Comparison of ENCODE assay signal across 8 cellular contexts in genomic region chr9:35594471-35594870, GRCh38. TPM values are rescaled to one million over a fixed set of nuclear protein-coding genes. Genes with fewer than 3 reads are reported as not detected.
"Had no signal": no experiment of that assay in that cellular context is flagged by ENCODE, and none has a peak within 500 bp of the region (broad histone marks: within the 10 kb centered on the region; RNA-seq: fewer than 3 reads in every experiment).

No MANE protein-coding gene starts in this region.

- H3K4me3 ChIP-seq: GM23248 had no signal

- H3K9ac ChIP-seq: GM23248 had no signal

- DNase-seq: GM23248, GOT3, H9, HCEC 1CT, KBM-7 had no signal

- H2AFZ ChIP-seq: GM23248 had no signal

- H3K27ac ChIP-seq: GM23248 had no signal

- FAIRE-seq: H54, HTR-8/SVneo had no signal

RNA-seq across cellular contexts. Expression of gene CD72, which starts 23.7 kb away (rescaled TPM):
- total RNA-seq: HT-29 had no signal

RNA-seq across cellular contexts. Expression of gene SIT1, which starts 56.3 kb away (rescaled TPM):
- total RNA-seq: GM23248, HT-29 had no signal
- polyA plus RNA-seq: GM23248 had no signal
